Comparison of ENCODE assay signal across 11 cellular contexts in genomic region chr11:46353706-46354105, GRCh38. TPM values are rescaled to one million over a fixed set of nuclear protein-coding genes. Genes with fewer than 3 reads are reported as not detected.
A peak's percentile ranks its signal among the peaks of the same experiment; 100 is the strongest.
DNase-seq lines count a peak whose midpoint lies in the region; ATAC-seq and TF ChIP-seq lines count a peak whose summit lies in the region.
"Had no signal": no experiment of that assay in that cellular context is flagged by ENCODE, and none has a peak within 500 bp of the region (broad histone marks: within the 10 kb centered on the region; RNA-seq: fewer than 3 reads in every experiment).

No MANE protein-coding gene starts in this region.

- H3K4me3 ChIP-seq in neutrophil (ENCODE audit: low read depth in 1 of 2, low read length in 1 of 2): no peak overlapping the region
- H3K4me3 ChIP-seq: colonic mucosa, heart left ventricle had no signal

- peak overlapping the region; percentile 94 for H3K27ac ChIP-seq in neutrophil
- H3K27ac ChIP-seq: colonic mucosa had no signal

- H3K9me3 ChIP-seq in neutrophil: no peaks in the 10 kb centered on the region
- H3K9me3 ChIP-seq: colonic mucosa, heart left ventricle had no signal

- H3K27ac Mint-ChIP-seq in activated naive CD4-positive, alpha-beta T cell treated with anti-CD3 and anti-CD28 coated beads, Interleukin-2, amount 50 U/mL, for 72 hours: peak overlapping the region; percentile 79 to 96

- no peaks in the 10 kb centered on the region for H3K9me3 Mint-ChIP-seq in activated naive CD4-positive, alpha-beta T cell treated with anti-CD3 and anti-CD28 coated beads, Interleukin-2, amount 50 U/mL, for 72 hours

- ATAC-seq in activated naive CD4-positive, alpha-beta T cell treated with anti-CD3 and anti-CD28 coated beads, Interleukin-2, amount 50 U/mL, for 72 hours: peak; percentile 43 to 46
- no peak for ATAC-seq in HG02981 (IDR thresholded peaks at IDR 0.05; ENCODE audit: unreplicated experiment)
- ATAC-seq in HG03025 (IDR thresholded peaks at IDR 0.05; ENCODE audit: low FRiP score, unreplicated experiment): no peak
- ATAC-seq in HG03097 (IDR thresholded peaks at IDR 0.05; ENCODE audit: low FRiP score, unreplicated experiment): no peak
- ATAC-seq: heart left ventricle had no signal

- DNase-seq in stimulated activated CD4-positive, alpha-beta T cell treated with anti-CD3 and anti-CD28 coated beads, Interleukin-12 subunit alpha, Interleukin-12 subunit beta, amount 100 ng/mL, for 4 hours: peak; percentile 65
- DNase-seq in stimulated activated CD4-positive, alpha-beta T cell treated with anti-CD3 and anti-CD28 coated beads, Interleukin-2, amount 100 ng/mL, for 48 hours: no peak
- peak in 1 of 2 donors; percentile 55 for DNase-seq in activated naive CD4-positive, alpha-beta T cell treated with anti-CD3 and anti-CD28 coated beads, Interleukin-2, amount 50 U/mL, for 72 hours (ENCODE audit: low spot score in 2 of 2)
- DNase-seq in iPS-NIHi7 (ENCODE audit: extremely low spot score): no peak
- DNase-seq: C1 segment of cervical spinal cord, colonic mucosa had no signal

- no peaks in the 10 kb centered on the region for H3K27me3 ChIP-seq in neutrophil
- H3K27me3 ChIP-seq: colonic mucosa, heart left ventricle had no signal

- peaks cover 24% of the 10 kb centered on the region for H3K36me3 ChIP-seq in neutrophil
- H3K36me3 ChIP-seq: colonic mucosa had no signal

- no peak for TF ChIP-seq CTCF in neutrophil (IDR thresholded peaks at IDR 0.05)

- H3K36me3 Mint-ChIP-seq in activated naive CD4-positive, alpha-beta T cell treated with anti-CD3 and anti-CD28 coated beads, Interleukin-2, amount 50 U/mL, for 72 hours: peaks cover 0 to 18% of the 10 kb centered on the region in 2 donors

- peaks cover 87 to 88% of the 10 kb centered on the region in 2 experiments for H3K4me1 ChIP-seq in neutrophil (ENCODE audit: control insufficient read depth in 1 of 2, insufficient read depth in 1 of 2, low read depth in 1 of 2, low read length in 1 of 2)

RNA-seq across cellular contexts. Expression of gene DGKZ, which starts 6.4 kb away (rescaled TPM):
- total RNA-seq in activated naive CD4-positive, alpha-beta T cell treated with anti-CD3 and anti-CD28 coated beads, Interleukin-2, amount 50 U/mL, for 72 hours: 100 to 1,000 TPM in 1 of 2 donors, 10 to 100 TPM in 1; 88.0 to 108 TPM

RNA-seq across cellular contexts. Expression of gene MDK, which starts 27.8 kb away (rescaled TPM):
- total RNA-seq in activated naive CD4-positive, alpha-beta T cell treated with anti-CD3 and anti-CD28 coated beads, Interleukin-2, amount 50 U/mL, for 72 hours: 10 to 100 TPM in 1 of 2 donors, 1 to 10 TPM in 1; 5.8 to 14.8 TPM

RNA-seq across cellular contexts. Expression of gene CHRM4, which starts 37.9 kb away (rescaled TPM):
- total RNA-seq in activated naive CD4-positive, alpha-beta T cell treated with anti-CD3 and anti-CD28 coated beads, Interleukin-2, amount 50 U/mL, for 72 hours: under 1 TPM in 1 of 2 donors, not detected in 1; 0.64 TPM

Comparison
In these comparisons a context has a peak if more than half of its experiments do, and no peak if none do; other contexts are left out.
1. ATAC-seq: peak in activated naive CD4-positive, alpha-beta T cell treated with anti-CD3 and anti-CD28 coated beads, Interleukin-2, amount 50 U/mL, for 72 hours (2 of 2); none in HG02981 (single experiment), HG03025 (single experiment) and HG03097 (single experiment).